Comparison of ENCODE assay signal across 26 cellular contexts in the genomic region with DNA sequence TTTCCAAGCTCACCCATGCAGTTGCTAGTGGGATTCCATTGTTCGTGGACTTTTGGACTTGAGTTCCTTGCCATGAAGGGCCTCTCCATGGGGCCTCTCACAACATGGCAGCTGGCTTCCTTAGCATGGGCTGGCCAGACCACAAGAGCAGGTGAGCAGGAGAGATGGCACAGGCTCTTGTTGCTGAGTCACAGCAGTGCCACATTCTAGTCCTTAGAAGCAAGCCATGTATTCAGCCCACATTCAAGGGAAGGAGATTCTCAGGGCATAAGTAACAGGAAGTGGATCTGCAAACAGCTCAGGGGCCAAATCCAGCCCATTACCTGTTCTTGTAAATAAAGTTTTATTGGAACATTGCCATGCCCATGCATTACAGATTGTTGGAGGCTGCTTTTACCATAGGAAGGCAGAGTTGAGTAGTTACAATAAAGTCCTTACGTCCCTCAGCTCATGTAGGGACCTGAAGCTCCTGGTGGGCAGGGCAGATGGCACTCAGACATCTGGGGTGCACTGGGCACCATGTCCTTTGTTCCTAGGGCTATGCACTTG.
"Had no signal": no experiment of that assay in that cellular context is flagged by ENCODE, and none has a peak within 500 bp of the region (broad histone marks: within the 10 kb centered on the region; RNA-seq: fewer than 3 reads in every experiment).

No MANE protein-coding gene starts in this region.

- H3K9me3 ChIP-seq: adrenal gland, ascending aorta, gastrocnemius medialis, right lobe of liver, transverse colon, uterus had no signal

- ATAC-seq: activated T-cell treated with anti-CD3 and anti-CD28 coated beads, Interleukin-2, amount 50 U/mL, for 4 hours; gastrocnemius medialis; right lobe of liver; stimulated activated effector memory CD8-positive, alpha-beta T cell treated with anti-CD3 and anti-CD28 coated beads, Interleukin-12 subunit alpha, Interleukin-12 subunit beta, amount 100 ng/mL, for 72 hours; T-helper 17 cell had no signal

- H3K4me1 Mint-ChIP-seq: stimulated activated effector memory CD8-positive, alpha-beta T cell treated with anti-CD3 and anti-CD28 coated beads, Interleukin-12 subunit alpha, Interleukin-12 subunit beta, amount 100 ng/mL, for 72 hours; T-helper 17 cell had no signal

- H3K27ac Mint-ChIP-seq: activated naive CD8-positive, alpha-beta T cell; activated T-helper 2 cell treated with anti-CD3 and anti-CD28 coated beads, Interferon-gamma antibody, Interleukin-2, Interleukin-4, amounts not matched to agents 10 μg/mL and 5 μg/mL and 100 μg/mL, durations not matched to agents 14 hours and 24 hours and 36 hours; mesothelial cell of epicardium; nephron progenitor cell; stimulated activated effector memory CD8-positive, alpha-beta T cell treated with anti-CD3 and anti-CD28 coated beads, Interleukin-12 subunit alpha, Interleukin-12 subunit beta, amount 100 ng/mL, for 72 hours; T-helper 17 cell had no signal

- DNase-seq: activated CD4-positive, alpha-beta T cell treated with anti-CD3 and anti-CD28 coated beads for 4 hours; activated CD4-positive, alpha-beta T cell treated with anti-CD3 and anti-CD28 coated beads, Interleukin-2, amount 50 U/mL, for 48 hours; activated CD4-positive, CD25-positive, alpha-beta regulatory T cell; activated CD8-positive, alpha-beta memory T cell treated with anti-CD3 and anti-CD28 coated beads, Interleukin-2, amount 50 U/mL, for 48 hours; activated naive CD4-positive, alpha-beta T cell; activated T-cell treated with anti-CD3 and anti-CD28 coated beads, Interleukin-2, amount 50 U/mL, for 4 hours; adrenal gland; brain microvascular endothelial cell; effector memory CD4-positive, alpha-beta T cell; gastrocnemius medialis; nephron progenitor cell; small intestine; stimulated activated CD4-positive, alpha-beta T cell treated with anti-CD3 and anti-CD28 coated beads, Interleukin-2, amount 100 ng/mL, for 24 hours; stomach; T-helper 17 cell; transverse colon; uterus had no signal

- FAIRE-seq: islet of Langerhans, small intestine had no signal

- H2AFZ ChIP-seq: parathyroid adenoma had no signal

- H3K27me3 ChIP-seq: adrenal gland, ascending aorta, brain microvascular endothelial cell, esophagus muscularis mucosa, right lobe of liver, stomach, transverse colon, uterus had no signal

- H3K36me3 Mint-ChIP-seq: activated naive CD8-positive, alpha-beta T cell; mesothelial cell of epicardium; stimulated activated effector memory CD8-positive, alpha-beta T cell treated with anti-CD3 and anti-CD28 coated beads, Interleukin-12 subunit alpha, Interleukin-12 subunit beta, amount 100 ng/mL, for 72 hours had no signal

- H3K4me3 ChIP-seq: adrenal gland, ascending aorta, esophagus muscularis mucosa, gastrocnemius medialis, right lobe of liver, stomach, transverse colon, uterus had no signal

- H3K27me3 Mint-ChIP-seq: activated naive CD8-positive, alpha-beta T cell had no signal

- H3K4me1 ChIP-seq: adrenal gland, ascending aorta, esophagus muscularis mucosa, gastrocnemius medialis, parathyroid adenoma, right lobe of liver, stomach, transverse colon, uterus had no signal

- H3K4me3 Mint-ChIP-seq: activated naive CD8-positive, alpha-beta T cell; activated T-cell treated with anti-CD3 and anti-CD28 coated beads, Interleukin-2, amount 50 U/mL, for 4 hours; mesothelial cell of epicardium; nephron progenitor cell; stimulated activated effector memory CD8-positive, alpha-beta T cell treated with anti-CD3 and anti-CD28 coated beads, Interleukin-12 subunit alpha, Interleukin-12 subunit beta, amount 100 ng/mL, for 72 hours; T-helper 17 cell had no signal

- H3K9ac ChIP-seq: parathyroid adenoma had no signal

- H3K79me2 ChIP-seq: parathyroid adenoma had no signal

- H3K9me3 Mint-ChIP-seq: activated T-cell treated with anti-CD3 and anti-CD28 coated beads, Interleukin-2, amount 50 U/mL, for 4 hours; activated T-helper 2 cell treated with anti-CD3 and anti-CD28 coated beads, Interferon-gamma antibody, Interleukin-2, Interleukin-4, amounts not matched to agents 10 μg/mL and 5 μg/mL and 100 μg/mL, durations not matched to agents 14 hours and 24 hours and 36 hours; mesothelial cell of epicardium; nephron progenitor cell; stimulated activated effector memory CD8-positive, alpha-beta T cell treated with anti-CD3 and anti-CD28 coated beads, Interleukin-12 subunit alpha, Interleukin-12 subunit beta, amount 100 ng/mL, for 72 hours had no signal

- H3K36me3 ChIP-seq: adrenal gland, brain microvascular endothelial cell, esophagus muscularis mucosa, gastrocnemius medialis, right lobe of liver, stomach, transverse colon, uterus had no signal

- H3K27ac ChIP-seq: adrenal gland, ascending aorta, brain microvascular endothelial cell, esophagus muscularis mucosa, gastrocnemius medialis, parathyroid adenoma, right lobe of liver, stomach, transverse colon, uterus had no signal
